Comparison of ENCODE assay signal across 8 cellular contexts in genomic region chr9:135905380-135906282, GRCh38. TPM values are rescaled to one million over a fixed set of nuclear protein-coding genes. Genes with fewer than 3 reads are reported as not detected.
DNase-seq lines count a peak whose midpoint lies in the region; ATAC-seq and TF ChIP-seq lines count a peak whose summit lies in the region.

No MANE protein-coding gene starts in this region.

- H3K4me3 ChIP-seq in AG04450 (ENCODE audit: low read depth, low read length) (peak overlapping the region; percentile 59), Loucy (ENCODE audit: low read length, poor library complexity, severe bottlenecking) (peak overlapping the region; percentile 83), fibroblast of lung (replicated peaks in 1 of 4; ENCODE audit: control extremely low read depth in 1 of 4, insufficient read depth in 1 of 4, low read depth in 3 of 4, low read length in 4 of 4) (peak overlapping the region; percentile 42 to 74 (median 63)), retinal pigment epithelial cell (ENCODE audit: low read length) (peak overlapping the region; percentile 38)

- no peaks in the 10 kb centered on the region for H3K9me2 ChIP-seq in Loucy (replicated peaks; ENCODE audit: low read depth, low read length)

- H2AFZ ChIP-seq in Loucy (ENCODE audit: low read length) (no peak overlapping the region), fibroblast of lung (ENCODE audit: low read length) (no peak overlapping the region)

- H3K27ac ChIP-seq in AG04450 (ENCODE audit: low read depth, low read length): peak overlapping the region; percentile 55
- no peak overlapping the region for H3K27ac ChIP-seq in fibroblast of lung (ENCODE audit: insufficient read depth, low read length)

- CTCF ChIA-PET in AG04450 (lab: Charles Lee) (interaction anchor here (0.6 kb wide), 1 partner anchor 77 kb away, joined by 3 read pairs; no protein-coding TSS in a partner anchor), HEK293T (lab: Yijun Ruan, JAX) (no interaction called here)

- H3K27me3 ChIP-seq in AG04450 (ENCODE audit: control insufficient read depth, insufficient read depth, low read length): no peaks in the 10 kb centered on the region
- H3K27me3 ChIP-seq in Loucy (ENCODE audit: insufficient read depth, low read length, poor library complexity, severe bottlenecking): no peaks in the 10 kb centered on the region
- no peaks in the 10 kb centered on the region for H3K27me3 ChIP-seq in fibroblast of lung (ENCODE audit: control insufficient read depth, insufficient read depth, low read length)

- H3K9ac ChIP-seq in Loucy (ENCODE audit: low read depth, low read length, poor library complexity, severe bottlenecking): peak overlapping the region; percentile 69
- no peak overlapping the region for H3K9ac ChIP-seq in fibroblast of lung (ENCODE audit: insufficient read depth, low read length)

- H4K20me1 ChIP-seq in Loucy (ENCODE audit: insufficient read depth, low read length, poor library complexity, severe bottlenecking): peaks cover 68% of the 10 kb centered on the region
- H4K20me1 ChIP-seq in fibroblast of lung (ENCODE audit: control insufficient read depth, extremely low read depth, insufficient read depth, low read length): peaks cover 2% of the 10 kb centered on the region

- POLR2A ChIA-PET in AG04450 (lab: Yijun Ruan, JAX) (no interaction called here), HEK293T (lab: Yijun Ruan, JAX) (interaction anchor here (0.9 kb wide), 1 partner anchor 55 kb away, joined by 3 read pairs; the partner anchor contains the start of gene UBAC1)

- H3K36me3 ChIP-seq in Loucy (ENCODE audit: insufficient read depth, low read length) (no peaks in the 10 kb centered on the region), fibroblast of lung (ENCODE audit: control insufficient read depth, insufficient read depth, low read length) (no peaks in the 10 kb centered on the region)

- H3K79me2 ChIP-seq in Loucy (ENCODE audit: insufficient read depth, low read length): peaks cover 85% of the 10 kb centered on the region
- H3K79me2 ChIP-seq in fibroblast of lung (ENCODE audit: control insufficient read depth, insufficient read depth, low read length): peaks cover 64% of the 10 kb centered on the region

- peaks cover 14% of the 10 kb centered on the region for H3K9me3 ChIP-seq in AG04450 (ENCODE audit: control insufficient read depth, insufficient read depth, low read length)
- no peaks in the 10 kb centered on the region for H3K9me3 ChIP-seq in Loucy (ENCODE audit: insufficient read depth, low read depth, low read length)
- no peaks in the 10 kb centered on the region for H3K9me3 ChIP-seq in fibroblast of lung (ENCODE audit: control insufficient read depth, insufficient read depth, low read depth, low read length)

- H3F3A ChIP-seq in Loucy (ENCODE audit: low read depth): no peaks in the 10 kb centered on the region

- H3K4me2 ChIP-seq in Loucy (ENCODE audit: low read depth, low read length, poor library complexity, severe bottlenecking): peak overlapping the region; percentile 98
- H3K4me2 ChIP-seq in fibroblast of lung (ENCODE audit: extremely low read depth, insufficient read depth, low read length): peak overlapping the region; percentile 88

- DNase-seq in AG04450 (ENCODE audit: low read depth, low spot score) (no peak), activated T-cell treated with anti-CD3 and anti-CD28 coated beads for 4 hours (peak; percentile 50), fibroblast of lung (ENCODE audit: low read depth in 2 of 2) (peak in 1 of 2 donors; percentile 58), retinal pigment epithelial cell (ENCODE audit: low read depth) (peak; percentile 19), midbrain (lab: John Stamatoyannopoulos, UW) (no peak), HEK293T (ENCODE audit: extremely low spot score) (no peak)

- H3K4me1 ChIP-seq in Loucy (ENCODE audit: insufficient read depth, low read length, poor library complexity, severe bottlenecking) (peaks cover 66% of the 10 kb centered on the region), fibroblast of lung (ENCODE audit: control insufficient read depth, extremely low read depth, insufficient read depth, low read length) (peaks cover 11% of the 10 kb centered on the region)

- no peak for ATAC-seq in GM21825 (IDR thresholded peaks at IDR 0.05; ENCODE audit: unreplicated experiment)

- TF ChIP-seq CTCF in AG04450 (IDR thresholded peaks at IDR 0.05; ENCODE audit: low read depth, low read length) (no peak), Loucy (conservative IDR thresholded peaks at IDR 0.05; ENCODE audit: low read length) (no peak), fibroblast of lung (conservative IDR thresholded peaks at IDR 0.05 in 1 of 2, IDR thresholded peaks at IDR 0.05 in 1 of 2; ENCODE audit: low read depth in 1 of 2, low read length in 2 of 2) (no peak), retinal pigment epithelial cell (conservative IDR thresholded peaks at IDR 0.05; ENCODE audit: low read depth, low read length) (no peak)

TF ChIP-seq in HEK293T, 16 proteins besides CTCF, POLR2A, EP300 and RAD21:
- TF ChIP-seq SUZ12 (IDR thresholded peaks at IDR 0.05) (no peak), FOXA1 (IDR thresholded peaks at IDR 0.05) (no peak), ARNT (IDR thresholded peaks at IDR 0.05) (no peak), HDGF (IDR thresholded peaks at IDR 0.05; ENCODE audit: borderline replicate concordance) (no peak), ZNF384 (IDR thresholded peaks at IDR 0.05) (no peak), NFRKB (IDR thresholded peaks at IDR 0.05) (no peak), CTBP1 (IDR thresholded peaks at IDR 0.05; ENCODE audit: borderline replicate concordance) (no peak), FOXM1 (IDR thresholded peaks at IDR 0.05; ENCODE audit: borderline replicate concordance) (no peak)
- TF ChIP-seq, protein P1, sequence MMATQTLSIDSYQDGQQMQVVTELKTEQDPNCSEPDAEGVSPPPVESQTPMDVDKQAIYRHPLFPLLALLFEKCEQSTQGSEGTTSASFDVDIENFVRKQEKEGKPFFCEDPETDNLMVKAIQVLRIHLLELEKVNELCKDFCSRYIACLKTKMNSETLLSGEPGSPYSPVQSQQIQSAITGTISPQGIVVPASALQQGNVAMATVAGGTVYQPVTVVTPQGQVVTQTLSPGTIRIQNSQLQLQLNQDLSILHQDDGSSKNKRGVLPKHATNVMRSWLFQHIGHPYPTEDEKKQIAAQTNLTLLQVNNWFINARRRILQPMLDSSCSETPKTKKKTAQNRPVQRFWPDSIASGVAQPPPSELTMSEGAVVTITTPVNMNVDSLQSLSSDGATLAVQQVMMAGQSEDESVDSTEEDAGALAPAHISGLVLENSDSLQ (IDR thresholded peaks at IDR 0.05): no peak

RNA-seq across cellular contexts. Expression of gene CAMSAP1, which starts 1.7 kb away (rescaled TPM):
- polyA plus RNA-seq in AG04450 (2011; rRNA removed) (7.8 and 9.5 TPM in 2 replicates), fibroblast of lung (5.0 and 7.2 TPM in 2 replicates)
- polyA minus RNA-seq in AG04450 (2011; rRNA and poly(A)+ RNA removed): 93.8 and 98.0 TPM in 2 replicates
- total RNA-seq in fibroblast of lung: 17.7 and 18.8 TPM in 2 replicates
- polyA plus RNA-seq in fibroblast of lung (2012): 9.5 and 11.6 TPM in 2 replicates
- 21.2 and 22.6 TPM in 2 replicates for polyA minus RNA-seq in fibroblast of lung (ENCODE audit: low replicate concordance)

RNA-seq across cellular contexts. Expression of gene UBAC1, which starts 55.5 kb away (rescaled TPM):
- polyA plus RNA-seq in AG04450 (2011; rRNA removed): 33.6 and 35.8 TPM in 2 replicates
- polyA minus RNA-seq in AG04450 (2011; rRNA and poly(A)+ RNA removed): 16.6 and 20.7 TPM in 2 replicates
- 29.0 and 30.6 TPM in 2 replicates for total RNA-seq in fibroblast of lung
- 26.3 and 26.8 TPM in 2 replicates for polyA plus RNA-seq in fibroblast of lung
- polyA plus RNA-seq in fibroblast of lung (2012): 23.4 and 25.9 TPM in 2 replicates
- 42.8 and 56.2 TPM in 2 replicates for polyA minus RNA-seq in fibroblast of lung (ENCODE audit: low replicate concordance)

Comparison
In these comparisons a context has a peak if more than half of its experiments do, and no peak if none do; other contexts are left out.
1. DNase-seq: peak in activated T-cell treated with anti-CD3 and anti-CD28 coated beads for 4 hours (single experiment) and retinal pigment epithelial cell (single experiment); none in AG04450 (single experiment), midbrain (single experiment) and HEK293T (single experiment).
2. Peak in every context shown above with its lines, with median percentiles within 50 percentile points of each other: H3K4me3 ChIP-seq.